In genomic region chr13:71864981-71865857, GRCh38 we compare ENCODE assay signal across 8 cellular contexts. TPM values are rescaled to one million over a fixed set of nuclear protein-coding genes. Genes with fewer than 3 reads are reported as not detected.
DNase-seq lines count a peak whose midpoint lies in the region; ATAC-seq and TF ChIP-seq lines count a peak whose summit lies in the region.

No MANE protein-coding gene starts in this region.

- H3K27ac Mint-ChIP-seq in T-cell (no peak overlapping the region), naive B cell (no peak overlapping the region)

- peaks cover 17 to 18% of the 10 kb centered on the region in 2 donors for H3K27me3 ChIP-seq in esophagus (ENCODE audit: control insufficient read depth in 1 of 2, insufficient read depth in 2 of 2, low read length in 2 of 2)

- CTCF ChIA-PET in T-cell (lab: Charles Lee) = no interaction called here

- H3K4me1 Mint-ChIP-seq in T-cell = peaks cover 24 to 31% (median 28%) of the 10 kb centered on the region in 3 donors
- H3K4me1 Mint-ChIP-seq in naive B cell = peaks cover 23 to 34% (median 27%) of the 10 kb centered on the region in 3 donors

- peaks cover 11 to 18% of the 10 kb centered on the region in 2 donors for H3K4me1 ChIP-seq in esophagus (ENCODE audit: control insufficient read depth in 2 of 2, insufficient read depth in 2 of 2, low read length in 1 of 2)

- H3K36me3 Mint-ChIP-seq in T-cell (no peaks in the 10 kb centered on the region), naive B cell (peaks cover 0 to 10% of the 10 kb centered on the region in 2 donors)

- H3K9me3 ChIP-seq in esophagus (ENCODE audit: control insufficient read depth in 2 of 2, insufficient read depth in 1 of 2, low read depth in 1 of 2, low read length in 1 of 2) = no peaks in the 10 kb centered on the region

- H3K4me3 Mint-ChIP-seq in T-cell (peak overlapping the region; percentile 78 to 86 (median 80)), naive B cell (peak overlapping the region; percentile 78 to 96 (median 90))

- H3K27me3 Mint-ChIP-seq in T-cell (peaks cover 25 to 50% of the 10 kb centered on the region in 2 donors), naive B cell (peaks cover 51 to 58% (median 51%) of the 10 kb centered on the region in 3 donors)

- H3K9me3 Mint-ChIP-seq in T-cell = no peaks in the 10 kb centered on the region
- H3K9me3 Mint-ChIP-seq in naive B cell = peaks cover 0 to 2% (median 0%) of the 10 kb centered on the region in 7 donors

- POLR2A ChIA-PET in T-cell (lab: Charles Lee) = no interaction called here

- H3K4me3 ChIP-seq in esophagus (ENCODE audit: low read depth in 1 of 2, low read length in 2 of 2) = peak overlapping the region; percentile 54

- no peaks in the 10 kb centered on the region for H3K36me3 ChIP-seq in esophagus (ENCODE audit: control insufficient read depth in 2 of 2, insufficient read depth in 2 of 2, low read length in 1 of 2)

- WGBS in esophagus, 2 donors = 2 to 3% methylated on average over 75 to 86 of the region's 86 CpGs

- ATAC-seq in T-cell (replicated peaks in 1 of 4) = peak in 3 of 4 experiments; percentile 12 to 22 (median 18)
- peak in 1 of 2 donors; percentile 8 for ATAC-seq in naive B cell (ENCODE audit: low read depth in 2 of 2)
- no peak for ATAC-seq in GM18505 (IDR thresholded peaks at IDR 0.05; ENCODE audit: unreplicated experiment)

- H3K27ac ChIP-seq in esophagus (ENCODE audit: low read depth in 2 of 2, low read length in 1 of 2) = peak overlapping the region; percentile 30 to 33

- peak; percentile 18 for DNase-seq in activated T-cell treated with anti-CD3 and anti-CD28 coated beads, Interleukin-2, amount 50 U/mL, for 1 hour
- DNase-seq in activated T-cell treated with anti-CD3 and anti-CD28 coated beads for 4 hours = no peak
- peak in 2 of 34 experiments; percentile 1 for DNase-seq in T-cell
- no peak for DNase-seq in naive B cell
- no peak for DNase-seq in SKM-1 (lab: John Stamatoyannopoulos, UW; ENCODE audit: unreplicated experiment)
- no peak for DNase-seq in LoVo (ENCODE audit: low spot score)

- TF ChIP-seq POLR2A in GM18505 (IDR thresholded peaks at IDR 0.05; ENCODE audit: borderline replicate concordance, extremely low read depth, insufficient read depth, insufficient read length) = no peak

RNA-seq across cellular contexts. Expression of gene DACH1, which starts 1.8 kb away (rescaled TPM):
- total RNA-seq in T-cell = 1 to 10 TPM in 1 of 5 donors, under 1 TPM in 4; 0.13 to 1.2 (median 0.23) TPM
- polyA plus RNA-seq in esophagus (under 1 TPM; 0.16 TPM), naive B cell (ENCODE audit: low read depth in 6 of 6) (not detected)
